21 cellular contexts compared by ENCODE assay signal in the genomic region with DNA sequence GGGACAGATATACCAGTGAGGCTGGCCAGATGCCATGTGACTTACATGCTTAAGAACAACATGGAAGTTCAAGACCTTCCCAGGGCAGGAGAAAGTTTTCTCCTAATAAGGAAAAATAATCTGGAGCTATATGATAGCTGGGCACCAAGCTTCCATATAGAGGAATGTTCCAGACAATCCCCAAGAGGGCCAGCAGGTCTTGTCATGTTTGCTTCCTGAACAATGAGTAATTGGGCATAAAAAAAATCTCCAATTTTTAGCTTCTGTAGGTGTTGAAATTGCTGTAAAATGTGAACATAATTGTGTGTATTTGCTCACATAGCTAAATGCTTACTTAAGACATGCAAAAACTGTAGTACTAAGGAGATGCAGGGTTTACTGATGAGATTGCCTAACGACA.
"Had no signal": no experiment of that assay in that cellular context is flagged by ENCODE, and none has a peak within 500 bp of the region (broad histone marks: within the 10 kb centered on the region; RNA-seq: fewer than 3 reads in every experiment).

No MANE protein-coding gene starts in this region.

- H3K27ac ChIP-seq: gastroesophageal sphincter, pancreas, psoas muscle, skin epidermis, suprapubic skin, tibial nerve, VCaP had no signal

- H3K27me3 Mint-ChIP-seq: activated CD4-positive, alpha-beta T cell treated with anti-CD3 and anti-CD28 coated beads, Interleukin-2, amount 10 ng/mL, durations not matched to agents 7 days and 5 days; activated CD8-positive, alpha-beta T cell treated with anti-CD3 and anti-CD28 coated beads for 36 hours; activated naive CD8-positive, alpha-beta T cell; memory B cell; stimulated activated naive CD8-positive, alpha-beta T cell treated with anti-CD3 and anti-CD28 coated beads, Interleukin-15, amount 100 ng/mL, for 72 hours had no signal

- H3K27me3 ChIP-seq: gastroesophageal sphincter, pancreas, suprapubic skin, tibial nerve had no signal

- H3K4me3 ChIP-seq: gastroesophageal sphincter, pancreas, psoas muscle, skin epidermis, suprapubic skin, tibial nerve had no signal

- H3K9me3 ChIP-seq: gastroesophageal sphincter, pancreas, psoas muscle, suprapubic skin, tibial nerve had no signal

- H3K36me3 ChIP-seq: gastroesophageal sphincter, pancreas, suprapubic skin, tibial nerve had no signal

- H3K4me1 Mint-ChIP-seq: activated CD4-positive, alpha-beta T cell treated with anti-CD3 and anti-CD28 coated beads, Interleukin-2, amount 10 ng/mL, durations not matched to agents 7 days and 5 days; memory B cell; stimulated activated effector memory CD8-positive, alpha-beta T cell treated with anti-CD3 and anti-CD28 coated beads, Interleukin-12 subunit alpha, Interleukin-12 subunit beta, amount 100 ng/mL, for 72 hours; stimulated activated naive CD8-positive, alpha-beta T cell treated with anti-CD3 and anti-CD28 coated beads, Interleukin-15, amount 100 ng/mL, for 72 hours had no signal

- H3K4me1 ChIP-seq: gastroesophageal sphincter, pancreas, psoas muscle, suprapubic skin, tibial nerve had no signal

- DNase-seq: activated CD4-positive, alpha-beta T cell treated with anti-CD3 and anti-CD28 coated beads, Interleukin-2, amount 10 ng/mL, durations not matched to agents 7 days and 5 days; activated CD4-positive, CD25-positive, alpha-beta regulatory T cell treated with anti-CD3 and anti-CD28 coated beads, Interleukin-2, amount 50 U/mL, for 72 hours; activated CD8-positive, alpha-beta T cell treated with anti-CD3 and anti-CD28 coated beads for 36 hours; activated T-cell treated with anti-CD3 and anti-CD28 coated beads, Interleukin-2, amount 50 U/mL, for 1 hour; head of caudate nucleus; hypothalamus; left ventricle myocardium superior; pancreas; psoas muscle; right cardiac atrium; stimulated activated CD4-positive, alpha-beta T cell treated with anti-CD3 and anti-CD28 coated beads, Interleukin-2, amount 100 ng/mL, for 24 hours; stimulated activated naive CD8-positive, alpha-beta T cell treated with anti-CD3 and anti-CD28 coated beads, Interleukin-15, amount 100 ng/mL, for 72 hours had no signal

- ATAC-seq: activated CD8-positive, alpha-beta T cell treated with anti-CD3 and anti-CD28 coated beads for 36 hours; gastroesophageal sphincter; left ventricle myocardium superior; pancreas; psoas muscle; right cardiac atrium; stimulated activated effector memory CD8-positive, alpha-beta T cell treated with anti-CD3 and anti-CD28 coated beads, Interleukin-12 subunit alpha, Interleukin-12 subunit beta, amount 100 ng/mL, for 72 hours; stimulated activated naive CD8-positive, alpha-beta T cell treated with anti-CD3 and anti-CD28 coated beads, Interleukin-15, amount 100 ng/mL, for 72 hours had no signal

- H3K36me3 Mint-ChIP-seq: activated naive CD8-positive, alpha-beta T cell; memory B cell; stimulated activated effector memory CD8-positive, alpha-beta T cell treated with anti-CD3 and anti-CD28 coated beads, Interleukin-12 subunit alpha, Interleukin-12 subunit beta, amount 100 ng/mL, for 72 hours had no signal

- H3K4me3 Mint-ChIP-seq: activated CD4-positive, alpha-beta T cell treated with anti-CD3 and anti-CD28 coated beads, Interleukin-2, amount 10 ng/mL, durations not matched to agents 7 days and 5 days; activated CD8-positive, alpha-beta T cell treated with anti-CD3 and anti-CD28 coated beads for 36 hours; activated naive CD8-positive, alpha-beta T cell; memory B cell; nephron; stimulated activated effector memory CD8-positive, alpha-beta T cell treated with anti-CD3 and anti-CD28 coated beads, Interleukin-12 subunit alpha, Interleukin-12 subunit beta, amount 100 ng/mL, for 72 hours; stimulated activated naive CD8-positive, alpha-beta T cell treated with anti-CD3 and anti-CD28 coated beads, Interleukin-15, amount 100 ng/mL, for 72 hours had no signal

- H3K27ac Mint-ChIP-seq: activated CD4-positive, alpha-beta T cell treated with anti-CD3 and anti-CD28 coated beads, Interleukin-2, amount 10 ng/mL, durations not matched to agents 7 days and 5 days; activated CD8-positive, alpha-beta T cell treated with anti-CD3 and anti-CD28 coated beads for 36 hours; activated naive CD8-positive, alpha-beta T cell; memory B cell; stimulated activated effector memory CD8-positive, alpha-beta T cell treated with anti-CD3 and anti-CD28 coated beads, Interleukin-12 subunit alpha, Interleukin-12 subunit beta, amount 100 ng/mL, for 72 hours; stimulated activated naive CD8-positive, alpha-beta T cell treated with anti-CD3 and anti-CD28 coated beads, Interleukin-15, amount 100 ng/mL, for 72 hours had no signal

- H3K9me3 Mint-ChIP-seq: activated CD4-positive, alpha-beta T cell treated with anti-CD3 and anti-CD28 coated beads, Interleukin-2, amount 10 ng/mL, durations not matched to agents 7 days and 5 days; nephron had no signal
